Comparison of ENCODE assay signal across 8 cellular contexts in the genomic region with DNA sequence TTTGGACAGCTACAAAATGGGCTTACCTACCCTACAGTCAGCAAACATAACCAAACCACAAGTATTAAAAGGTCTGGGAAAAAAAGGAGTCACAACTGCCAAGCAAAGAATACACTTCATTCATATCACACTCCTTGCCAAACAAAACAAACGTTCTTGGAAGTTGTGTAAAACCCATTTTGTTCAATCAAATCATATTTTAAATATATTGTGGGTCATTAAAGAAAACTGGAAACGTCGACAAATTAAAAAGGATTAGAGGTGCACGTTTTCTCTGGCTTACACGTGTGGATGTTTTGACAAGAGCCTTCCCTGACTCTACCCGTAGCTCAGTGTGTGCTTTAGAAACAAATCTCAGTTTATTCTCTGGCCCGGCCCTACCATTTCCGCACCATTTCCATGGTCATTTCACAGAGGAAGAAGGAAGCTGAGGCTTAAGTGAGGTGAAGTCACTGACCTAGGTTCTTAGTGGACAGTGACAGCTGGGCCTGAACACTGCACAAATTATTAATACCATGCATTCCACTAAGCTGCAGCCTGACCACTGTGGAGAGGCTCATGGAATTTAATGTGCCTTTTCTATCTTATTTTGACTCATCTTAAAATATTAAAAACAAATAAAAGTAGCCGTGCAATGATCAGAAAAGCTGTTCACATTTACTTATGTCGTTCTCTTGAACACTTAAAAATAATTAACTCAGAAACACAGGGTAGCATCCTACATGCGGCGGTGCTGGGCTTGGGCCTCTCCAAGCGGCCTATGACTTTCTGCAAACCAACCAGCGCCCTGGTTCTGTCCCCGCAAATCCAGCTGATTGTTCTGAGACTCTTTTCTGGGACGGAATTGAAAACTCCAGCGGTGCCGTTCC. TPM values are rescaled to one million over a fixed set of nuclear protein-coding genes. Genes with fewer than 3 reads are reported as not detected.
DNase-seq lines count a peak whose midpoint lies in the region; ATAC-seq and TF ChIP-seq lines count a peak whose summit lies in the region.

No MANE protein-coding gene starts in this region.

- POLR2A ChIA-PET in activated CD4-positive, alpha-beta T cell treated with anti-CD3 and anti-CD28 coated beads for 36 hours (lab: Charles Lee): no interaction called here

- H3K9me3 Mint-ChIP-seq in activated CD4-positive, alpha-beta T cell treated with anti-CD3 and anti-CD28 coated beads for 36 hours (ENCODE audit: low read depth): no peaks in the 10 kb centered on the region

- H3K4me3 ChIP-seq in SU-DHL-6 (ENCODE audit: insufficient read depth, low read length, poor library complexity, severe bottlenecking) (peak overlapping the region; percentile 70), fibroblast of pulmonary artery (replicated peaks; ENCODE audit: low read depth, low read length) (peak overlapping the region; percentile 70), neutrophil (ENCODE audit: low read depth in 1 of 2, low read length in 1 of 2) (peak overlapping the region; percentile 45 to 59)

- peaks cover 13% of the 10 kb centered on the region for H3K4me1 Mint-ChIP-seq in activated CD4-positive, alpha-beta T cell treated with anti-CD3 and anti-CD28 coated beads for 36 hours

- H3K9ac ChIP-seq in SU-DHL-6 (ENCODE audit: low read length): peak overlapping the region; percentile 60

- peaks cover 15% of the 10 kb centered on the region for H3F3A ChIP-seq in SU-DHL-6 (ENCODE audit: insufficient read depth)

- no peak for ATAC-seq in activated CD4-positive, alpha-beta T cell treated with anti-CD3 and anti-CD28 coated beads for 36 hours

- H3K27me3 ChIP-seq in SU-DHL-6 (ENCODE audit: low read length) (no peaks in the 10 kb centered on the region), neutrophil (peaks cover 51% of the 10 kb centered on the region)

- no peaks in the 10 kb centered on the region for H3K36me3 ChIP-seq in SU-DHL-6 (ENCODE audit: low read length)
- H3K36me3 ChIP-seq in neutrophil: no peaks in the 10 kb centered on the region

- H3K4me2 ChIP-seq in SU-DHL-6 (ENCODE audit: low read depth, low read length, poor library complexity, severe bottlenecking): peak overlapping the region; percentile 86

- peak overlapping the region; percentile 91 for H2AFZ ChIP-seq in SU-DHL-6 (ENCODE audit: low read depth, low read length, severe bottlenecking)

- H3K27ac ChIP-seq in SU-DHL-6 (ENCODE audit: low read depth, low read length) (no peak overlapping the region), neutrophil (no peak overlapping the region)

- peaks cover 9 to 12% of the 10 kb centered on the region in 2 experiments for H3K4me1 ChIP-seq in neutrophil (ENCODE audit: control insufficient read depth in 1 of 2, insufficient read depth in 1 of 2, low read depth in 1 of 2, low read length in 1 of 2)

- H3K4me3 Mint-ChIP-seq in activated CD4-positive, alpha-beta T cell treated with anti-CD3 and anti-CD28 coated beads for 36 hours: peak overlapping the region; percentile 77

- no peaks in the 10 kb centered on the region for H3K9me2 ChIP-seq in SU-DHL-6 (replicated peaks; ENCODE audit: insufficient read depth, low read length)

- H3K27ac Mint-ChIP-seq in activated CD4-positive, alpha-beta T cell treated with anti-CD3 and anti-CD28 coated beads for 36 hours: peak overlapping the region; percentile 62

- H3K36me3 Mint-ChIP-seq in activated CD4-positive, alpha-beta T cell treated with anti-CD3 and anti-CD28 coated beads for 36 hours (ENCODE audit: low read depth): peaks cover 2% of the 10 kb centered on the region

- CTCF ChIA-PET in activated CD4-positive, alpha-beta T cell treated with anti-CD3 and anti-CD28 coated beads for 36 hours (lab: Charles Lee): interaction anchor here (0.6 to 4.1 kb wide), 4 partner anchors 8 to 314 kb away, joined by 3 to 26 read pairs (median 4); no protein-coding TSS in a partner anchor

- no peaks in the 10 kb centered on the region for H3K79me2 ChIP-seq in SU-DHL-6 (ENCODE audit: insufficient read depth, low read length)

- DNase-seq in activated CD4-positive, alpha-beta T cell treated with anti-CD3 and anti-CD28 coated beads for 36 hours: no peak
- DNase-seq in activated CD4-positive, alpha-beta T cell treated with anti-CD3 and anti-CD28 coated beads for 4 hours: no peak
- DNase-seq in fibroblast of pulmonary artery (ENCODE audit: low read depth) (peak; percentile 72), NCI-H774 (lab: John Stamatoyannopoulos, UW) (no peak), COR-L47 (lab: John Stamatoyannopoulos, UW) (no peak), Kasumi-1 (lab: John Stamatoyannopoulos, UW) (no peak)

- no peaks in the 10 kb centered on the region for H3K27me3 Mint-ChIP-seq in activated CD4-positive, alpha-beta T cell treated with anti-CD3 and anti-CD28 coated beads for 36 hours

- 0 out of 2 replicates have a peak, but pooled peaks cover 3% of the 10 kb centered on the region for H4K20me1 ChIP-seq in SU-DHL-6 (ENCODE audit: low read depth, low read length)

- H3K9me3 ChIP-seq in SU-DHL-6 (ENCODE audit: insufficient read depth, low read length) (no peaks in the 10 kb centered on the region), neutrophil (no peaks in the 10 kb centered on the region)

- TF ChIP-seq CTCF in SU-DHL-6 (IDR thresholded peaks at IDR 0.05; ENCODE audit: insufficient read depth, low read length, poor library complexity, severe bottlenecking): no peak
- no peak for TF ChIP-seq CTCF in fibroblast of pulmonary artery (IDR thresholded peaks at IDR 0.05; ENCODE audit: low read length, missing control alignments)
- TF ChIP-seq CTCF in neutrophil (IDR thresholded peaks at IDR 0.05): no peak

- intact Hi-C loops in activated CD4-positive, alpha-beta T cell treated with anti-CD3 and anti-CD28 coated beads for 36 hours (cut with DNase I, micrococcal nuclease): no loop called here

RNA-seq across cellular contexts. Expression of a gene that starts 1.0 kb away (rescaled TPM):
- total RNA-seq in activated CD4-positive, alpha-beta T cell treated with anti-CD3 and anti-CD28 coated beads for 36 hours: 1 to 10 TPM; 2.2 to 2.8 TPM

RNA-seq across cellular contexts. Expression of a gene that starts 38.2 kb away (rescaled TPM):
- not detected for total RNA-seq in activated CD4-positive, alpha-beta T cell treated with anti-CD3 and anti-CD28 coated beads for 36 hours
